Comparison of ENCODE assay signal across 19 cellular contexts in the genomic region with DNA sequence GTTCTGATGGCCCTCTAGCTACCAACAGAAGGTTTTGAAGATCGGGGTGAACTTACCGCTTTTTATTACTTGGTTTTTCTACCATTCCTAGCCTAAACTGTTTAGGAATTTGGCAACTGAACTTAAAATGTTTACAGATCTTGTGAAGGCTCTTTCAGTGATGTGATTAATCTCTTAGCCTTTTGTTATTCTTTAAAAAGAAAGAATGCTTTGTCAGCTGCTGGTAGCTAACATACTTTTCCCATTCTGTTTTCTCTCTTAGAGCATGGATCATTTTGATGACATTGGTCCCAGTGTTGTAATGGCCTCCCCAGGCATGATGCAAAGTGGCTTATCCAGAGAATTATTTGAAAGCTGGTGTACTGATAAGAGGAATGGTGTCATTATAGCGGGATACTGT. TPM values are rescaled to one million over a fixed set of nuclear protein-coding genes. Genes with fewer than 3 reads are reported as not detected.
DNase-seq lines count a peak whose midpoint lies in the region; TF ChIP-seq lines count a peak whose summit lies in the region.
"Had no signal": no experiment of that assay in that cellular context is flagged by ENCODE, and none has a peak within 500 bp of the region (broad histone marks: within the 10 kb centered on the region; RNA-seq: fewer than 3 reads in every experiment).

No MANE protein-coding gene starts in this region.

- TF ChIP-seq CTCF in progenitor cell of endocrine pancreas (IDR thresholded peaks at IDR 0.05; ENCODE audit: unreplicated experiment) (no peak), endothelial cell (IDR thresholded peaks at IDR 0.05; ENCODE audit: unreplicated experiment) (no peak)

- H3K27me3 ChIP-seq in layer of hippocampus (ENCODE audit: control insufficient read depth, insufficient read depth, low read length) = no peaks in the 10 kb centered on the region
- H3K27me3 ChIP-seq: BLaER1 treated with 17β-estradiol and CSF1 and Interleukin-3, amounts not matched to agents 10 nM and 100 nM had no signal

- H3K27ac Mint-ChIP-seq in progenitor cell of endocrine pancreas (peak overlapping the region; percentile 40), endothelial cell (ENCODE audit: unreplicated experiment) (no peak overlapping the region)
- H3K27ac Mint-ChIP-seq: CD8-positive, alpha-beta memory T cell had no signal

- DNase-seq in HCEC 1CT (peak; percentile 4), caudate nucleus (lab: John Stamatoyannopoulos, UW) (no peak), progenitor cell of endocrine pancreas (ENCODE audit: low spot score, unreplicated experiment) (no peak), NCI-H510A (lab: John Stamatoyannopoulos, UW) (no peak), NCI-H1417 (lab: John Stamatoyannopoulos, UW) (no peak), endothelial cell (ENCODE audit: low spot score) (no peak), glomerular visceral epithelial cell (ENCODE audit: extremely low spot score) (no peak)
- DNase-seq: CD8-positive, alpha-beta memory T cell; DMS79; GM23248; MV-4-11; NCI-H1417 treated with DMSO at 0.1 percent for 48 hours; NCI-H1930; NCI-H446; NCI-H748 treated with DMSO at 0.1 percent for 48 hours; PC-3 had no signal

- no peaks in the 10 kb centered on the region for H3K27me3 Mint-ChIP-seq in progenitor cell of endocrine pancreas
- H3K27me3 Mint-ChIP-seq in endothelial cell (ENCODE audit: unreplicated experiment) = no peaks in the 10 kb centered on the region
- H3K27me3 Mint-ChIP-seq: CD8-positive, alpha-beta memory T cell had no signal

- H3K9me3 Mint-ChIP-seq in progenitor cell of endocrine pancreas (ENCODE audit: low read depth) = no peaks in the 10 kb centered on the region
- H3K9me3 Mint-ChIP-seq in endothelial cell (ENCODE audit: unreplicated experiment) = no peaks in the 10 kb centered on the region

- peaks cover 35% of the 10 kb centered on the region for H3K36me3 Mint-ChIP-seq in progenitor cell of endocrine pancreas (ENCODE audit: insufficient read depth)
- peaks cover 27% of the 10 kb centered on the region for H3K36me3 Mint-ChIP-seq in endothelial cell (ENCODE audit: low read depth, unreplicated experiment)

- H3K27ac ChIP-seq in caudate nucleus (ENCODE audit: low read depth, low read length) (peak overlapping the region; percentile 67), layer of hippocampus (ENCODE audit: low read depth, low read length) (peak overlapping the region; percentile 14)
- H3K27ac ChIP-seq: BLaER1 treated with 17β-estradiol and CSF1 and Interleukin-3, amounts not matched to agents 10 nM and 100 nM had no signal

- H3K4me1 Mint-ChIP-seq in progenitor cell of endocrine pancreas (ENCODE audit: low read depth) = peaks cover 2% of the 10 kb centered on the region
- H3K4me1 Mint-ChIP-seq in endothelial cell (ENCODE audit: unreplicated experiment) = no peaks in the 10 kb centered on the region

- H3K4me3 Mint-ChIP-seq in progenitor cell of endocrine pancreas (ENCODE audit: low read depth) = no peak overlapping the region
- H3K4me3 Mint-ChIP-seq in endothelial cell (ENCODE audit: unreplicated experiment) = no peak overlapping the region
- H3K4me3 Mint-ChIP-seq: CD8-positive, alpha-beta memory T cell had no signal

RNA-seq across cellular contexts. Expression of gene CPSF3, which starts 18.1 kb away (rescaled TPM):
- 60.3 and 60.4 TPM in 2 replicates for total RNA-seq in progenitor cell of endocrine pancreas
- total RNA-seq in endothelial cell (ENCODE audit: unreplicated experiment) = 55.2 TPM

RNA-seq across cellular contexts. Expression of gene ITGB1BP1, which starts 18.2 kb away (rescaled TPM):
- total RNA-seq in progenitor cell of endocrine pancreas (40.7 and 41.8 TPM in 2 replicates), endothelial cell (ENCODE audit: unreplicated experiment) (97.3 TPM)

RNA-seq across cellular contexts. Expression of gene IAH1, which starts 32.8 kb away (rescaled TPM):
- total RNA-seq in progenitor cell of endocrine pancreas = 36.6 and 37.4 TPM in 2 replicates
- total RNA-seq in endothelial cell (ENCODE audit: unreplicated experiment) = 37.5 TPM
- total RNA-seq: G401 had no signal
